17 cellular contexts compared by ENCODE assay signal in the genomic region with DNA sequence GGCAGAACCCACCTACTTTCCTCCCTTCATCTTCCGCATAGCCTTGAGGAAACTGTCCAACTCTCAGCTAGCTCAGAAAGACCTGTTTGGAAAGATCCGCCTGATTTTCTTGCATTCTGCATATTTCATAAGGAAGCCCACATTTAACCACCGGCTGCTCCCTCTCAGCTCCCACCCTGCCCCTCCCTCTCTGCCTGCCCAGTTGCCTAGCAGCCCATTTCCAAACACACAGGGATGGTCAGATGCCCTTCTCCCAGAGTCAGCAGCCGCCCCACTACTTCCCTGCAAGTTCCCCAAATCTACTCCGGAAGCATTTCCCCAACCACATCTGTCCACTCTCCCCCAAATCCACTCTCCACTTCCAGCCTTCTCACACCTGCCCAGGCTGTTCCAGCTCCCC.
DNase-seq lines count a peak whose midpoint lies in the region; ATAC-seq and TF ChIP-seq lines count a peak whose summit lies in the region.
"Had no signal": no experiment of that assay in that cellular context is flagged by ENCODE, and none has a peak within 500 bp of the region (broad histone marks: within the 10 kb centered on the region; RNA-seq: fewer than 3 reads in every experiment).

No MANE protein-coding gene starts in this region.

- peak overlapping the region; percentile 13 for H3K27ac ChIP-seq in colonic mucosa
- peak overlapping the region; percentile 81 to 92 for H3K27ac ChIP-seq in left lung
- H3K27ac ChIP-seq in gastrocnemius medialis = peak overlapping the region; percentile 87 to 94 (median 92)
- H3K27ac ChIP-seq in uterus = peak overlapping the region; percentile 92 to 97
- H3K27ac ChIP-seq: cardiac muscle cell, neutrophil, SK-N-MC had no signal

- H3K9ac ChIP-seq in colonic mucosa (ENCODE audit: low read depth in 2 of 2, low read length in 2 of 2) = no peak overlapping the region

- TF ChIP-seq POLR2A in gastrocnemius medialis (IDR thresholded peaks at IDR 0.05) (no peak), uterus (IDR thresholded peaks at IDR 0.05) (no peak)

- H3K4me1 ChIP-seq in colonic mucosa (no peaks in the 10 kb centered on the region), left lung (peaks cover 64 to 82% of the 10 kb centered on the region in 2 donors), gastrocnemius medialis (peaks cover 86 to 94% of the 10 kb centered on the region in 2 donors), uterus (peaks cover 46 to 68% of the 10 kb centered on the region in 2 donors)

- H3K4me3 ChIP-seq in colonic mucosa (no peak overlapping the region), left lung (no peak overlapping the region), gastrocnemius medialis (no peak overlapping the region), uterus (no peak overlapping the region)
- H3K4me3 ChIP-seq: cardiac muscle cell, SK-N-MC had no signal

- no peak overlapping the region for H3K27ac Mint-ChIP-seq in stimulated activated naive B cell treated with anti-CD40 and anti-IgM and Interleukin-4, amounts not matched to agents 10 μg/mL and 1 μg/mL and 100 μg/mL, for 72 hours
- H3K27ac Mint-ChIP-seq: activated naive CD4-positive, alpha-beta T cell treated with anti-CD3 and anti-CD28 coated beads, Interleukin-2, amount 50 U/mL, for 72 hours; CD8-positive, alpha-beta T cell; endodermal cell had no signal

- in situ Hi-C loops in gastrocnemius medialis (cut with MboI; ENCODE audit: low sequenced_read_pairs in 4 of 4) = no loop called here

- intact Hi-C loops in colonic mucosa (cut with DNase I) = no loop called here
- intact Hi-C loops in left lung (cut with DNase I) = no loop called here
- intact Hi-C loops in gastrocnemius medialis (cut with DNase I; ENCODE audit: low total_unique reads) = loop anchor here (10.0 kb wide), 2 partner anchors 378 to 1212 kb away; partner anchors contain the start of gene IGFBP5
- intact Hi-C loops in uterus (cut with DNase I; ENCODE audit: low total_unique reads) = no loop called here

- no peaks in the 10 kb centered on the region for H3K9me3 Mint-ChIP-seq in stimulated activated naive B cell treated with anti-CD40 and anti-IgM and Interleukin-4, amounts not matched to agents 10 μg/mL and 1 μg/mL and 100 μg/mL, for 72 hours
- H3K9me3 Mint-ChIP-seq: activated naive CD4-positive, alpha-beta T cell treated with anti-CD3 and anti-CD28 coated beads, Interleukin-2, amount 50 U/mL, for 72 hours; CD8-positive, alpha-beta T cell; endodermal cell had no signal

- peaks cover 35 to 69% of the 10 kb centered on the region in 2 donors for H3K27me3 Mint-ChIP-seq in stimulated activated naive B cell treated with anti-CD40 and anti-IgM and Interleukin-4, amounts not matched to agents 10 μg/mL and 1 μg/mL and 100 μg/mL, for 72 hours

- no peaks in the 10 kb centered on the region for H3K9me3 ChIP-seq in colonic mucosa
- H3K9me3 ChIP-seq in left lung = no peaks in the 10 kb centered on the region
- H3K9me3 ChIP-seq in gastrocnemius medialis = no peaks in the 10 kb centered on the region
- H3K9me3 ChIP-seq in uterus = no peaks in the 10 kb centered on the region
- H3K9me3 ChIP-seq: neutrophil had no signal

- ATAC-seq in left lung (peak; percentile 2), gastrocnemius medialis (no peak), GM21381 (IDR thresholded peaks at IDR 0.05; ENCODE audit: unreplicated experiment) (no peak)
- no peak for ATAC-seq in stimulated activated naive B cell treated with anti-CD40 and anti-IgM and Interleukin-4, amounts not matched to agents 10 μg/mL and 1 μg/mL and 100 μg/mL, for 72 hours (replicated peaks)
- ATAC-seq: activated naive CD4-positive, alpha-beta T cell treated with anti-CD3 and anti-CD28 coated beads, Interleukin-2, amount 50 U/mL, for 72 hours; CD8-positive, alpha-beta T cell had no signal

- peaks cover 8 to 26% of the 10 kb centered on the region in 2 donors for H3K4me1 Mint-ChIP-seq in stimulated activated naive B cell treated with anti-CD40 and anti-IgM and Interleukin-4, amounts not matched to agents 10 μg/mL and 1 μg/mL and 100 μg/mL, for 72 hours

- no peak overlapping the region for H3K4me3 Mint-ChIP-seq in stimulated activated naive B cell treated with anti-CD40 and anti-IgM and Interleukin-4, amounts not matched to agents 10 μg/mL and 1 μg/mL and 100 μg/mL, for 72 hours
- H3K4me3 Mint-ChIP-seq: CD8-positive, alpha-beta T cell; endodermal cell had no signal

- no peaks in the 10 kb centered on the region for H3K27me3 ChIP-seq in colonic mucosa
- no peaks in the 10 kb centered on the region for H3K27me3 ChIP-seq in left lung
- no peaks in the 10 kb centered on the region for H3K27me3 ChIP-seq in gastrocnemius medialis
- H3K27me3 ChIP-seq in uterus = no peaks in the 10 kb centered on the region
- H3K27me3 ChIP-seq: cardiac muscle cell had no signal

- no peaks in the 10 kb centered on the region for H3K36me3 ChIP-seq in colonic mucosa
- H3K36me3 ChIP-seq in left lung = no peaks in the 10 kb centered on the region
- H3K36me3 ChIP-seq in gastrocnemius medialis = no peaks in the 10 kb centered on the region
- no peaks in the 10 kb centered on the region for H3K36me3 ChIP-seq in uterus
- H3K36me3 ChIP-seq: cardiac muscle cell, neutrophil had no signal

- DNase-seq in colonic mucosa (no peak), left lung (peak; percentile 80 to 83), gastrocnemius medialis (no peak), uterus (peak; percentile 57 to 62), occipital lobe (lab: John Stamatoyannopoulos, UW) (no peak), C1 segment of cervical spinal cord (lab: John Stamatoyannopoulos, UW) (no peak)
- no peak for DNase-seq in stimulated activated naive B cell treated with anti-CD40 and anti-IgM and Interleukin-4, amounts not matched to agents 10 μg/mL and 1 μg/mL and 100 μg/mL, for 72 hours
- DNase-seq: CD8-positive, alpha-beta T cell; endodermal cell; foreskin fibroblast; NCI-H1694; NCI-H510A had no signal

- no peaks in the 10 kb centered on the region for H3K36me3 Mint-ChIP-seq in stimulated activated naive B cell treated with anti-CD40 and anti-IgM and Interleukin-4, amounts not matched to agents 10 μg/mL and 1 μg/mL and 100 μg/mL, for 72 hours
- H3K36me3 Mint-ChIP-seq: activated naive CD4-positive, alpha-beta T cell treated with anti-CD3 and anti-CD28 coated beads, Interleukin-2, amount 50 U/mL, for 72 hours; CD8-positive, alpha-beta T cell had no signal

- TF ChIP-seq CTCF in colonic mucosa (IDR thresholded peaks at IDR 0.05) (no peak), left lung (IDR thresholded peaks at IDR 0.05) (no peak), gastrocnemius medialis (IDR thresholded peaks at IDR 0.05 in 4 of 5, conservative IDR thresholded peaks at IDR 0.05 in 1 of 5) (no peak), uterus (IDR thresholded peaks at IDR 0.05) (no peak)

Comparison
In these comparisons a context has a peak if more than half of its experiments do, and no peak if none do; other contexts are left out.
1. DNase-seq: peak in left lung (2 of 2) and uterus (2 of 2); none in colonic mucosa (single experiment), gastrocnemius medialis (0 of 2), stimulated activated naive B cell treated with anti-CD40 and anti-IgM and Interleukin-4, amounts not matched to agents 10 μg/mL and 1 μg/mL and 100 μg/mL, for 72 hours (single experiment), occipital lobe (single experiment) and C1 segment of cervical spinal cord (0 of 14).
2. H3K27ac ChIP-seq: peak in every context shown above with its lines; median percentile 94 in uterus; 92 in gastrocnemius medialis; 86 in left lung; 13 in colonic mucosa.